In the genomic region with DNA sequence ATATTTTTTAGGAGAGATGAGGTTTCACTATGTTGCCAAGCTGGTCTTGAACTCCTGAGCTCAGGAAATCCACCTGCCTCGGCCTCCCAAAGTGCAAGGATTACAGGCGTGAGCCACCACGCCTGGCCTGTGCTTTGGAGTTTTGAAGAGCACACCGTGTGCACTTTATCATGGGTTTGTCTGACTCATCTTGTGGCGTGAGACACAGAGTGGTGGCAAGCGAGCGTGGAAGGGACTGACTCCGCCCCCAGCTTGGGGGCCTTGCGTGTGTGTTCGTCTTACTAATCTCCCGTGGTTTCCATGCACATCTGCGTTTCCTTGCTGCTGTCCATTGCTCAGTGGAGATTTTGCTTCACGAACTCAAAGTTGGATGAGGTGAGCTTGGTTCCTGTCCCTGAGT, we compare ENCODE assay signal across 12 cellular contexts.
"Had no signal": no experiment of that assay in that cellular context is flagged by ENCODE, and none has a peak within 500 bp of the region (broad histone marks: within the 10 kb centered on the region; RNA-seq: fewer than 3 reads in every experiment).

No MANE protein-coding gene starts in this region.

- ATAC-seq: effector memory CD8-positive, alpha-beta T cell had no signal

- DNase-seq: activated effector memory CD4-positive, alpha-beta T cell treated with Interleukin-2 at 50 U/mL for 16 hours; activated naive CD4-positive, alpha-beta T cell treated with anti-CD3 and anti-CD28 coated beads, Interleukin-2, amount 50 U/mL, for 16 hours; activated T-cell treated with anti-CD3 and anti-CD28 coated beads, Interleukin-2, amount 50 U/mL, for 1 hour; adrenal gland; dermis blood vessel endothelial cell; effector memory CD8-positive, alpha-beta T cell; nephron progenitor cell; stimulated activated CD4-positive, alpha-beta T cell treated with anti-CD3 and anti-CD28 coated beads, Interleukin-1b, Interleukin-23, amount 100 ng/mL, for 48 hours; stomach; upper lobe of left lung had no signal

- H3K27ac Mint-ChIP-seq: mesothelial cell of epicardium had no signal

- H3K4me1 Mint-ChIP-seq: mesothelial cell of epicardium had no signal

- H3K9me3 ChIP-seq: adrenal gland, stomach, upper lobe of left lung had no signal

- H3K4me3 ChIP-seq: adrenal gland, lung, stomach, upper lobe of left lung had no signal

- H3K4me3 Mint-ChIP-seq: effector memory CD8-positive, alpha-beta T cell; mesothelial cell of epicardium; nephron progenitor cell had no signal

- H3K9me3 Mint-ChIP-seq: effector memory CD8-positive, alpha-beta T cell; mesothelial cell of epicardium; nephron progenitor cell had no signal

- H3K27me3 Mint-ChIP-seq: effector memory CD8-positive, alpha-beta T cell had no signal

- H3K27ac ChIP-seq: adrenal gland, stomach, upper lobe of left lung had no signal

- H3K27me3 ChIP-seq: adrenal gland, stomach, upper lobe of left lung had no signal

- H3K4me1 ChIP-seq: adrenal gland had no signal
